ENCODE assay signal across 2 cellular contexts in genomic region chr3:139016430-139017048, GRCh38.
TF ChIP-seq lines count a peak whose summit lies in the region.

No MANE protein-coding gene starts in this region.

TF ChIP-seq in H1, 55 proteins besides CTCF, POLR2A, EP300 and RAD21:
- TF ChIP-seq TCF12 (IDR thresholded peaks at IDR 0.05; ENCODE audit: low read depth, low read length) = no peak
- no peak for TF ChIP-seq ASH2L (IDR thresholded peaks at IDR 0.05; ENCODE audit: low read length)
- 0 out of 2 replicates have a peak, but pooled peaks have one; percentile 13 for TF ChIP-seq BACH1 (IDR thresholded peaks at IDR 0.05; ENCODE audit: low read length)
- no peak for TF ChIP-seq HDAC2 (IDR thresholded peaks at IDR 0.05; ENCODE audit: borderline replicate concordance in 1 of 2, low read depth in 2 of 2, low read length in 2 of 2)
- TF ChIP-seq YY1 (IDR thresholded peaks at IDR 0.05; ENCODE audit: low read depth, low read length) = no peak
- TF ChIP-seq CBX8 (IDR thresholded peaks at IDR 0.05; ENCODE audit: borderline replicate concordance, low read depth, low read length) = no peak
- no peak for TF ChIP-seq KDM5A (IDR thresholded peaks at IDR 0.05; ENCODE audit: low read length)
- no peak for TF ChIP-seq TBP (IDR thresholded peaks at IDR 0.05; ENCODE audit: low read depth, low read length)
- no peak for TF ChIP-seq ATF2 (IDR thresholded peaks at IDR 0.05; ENCODE audit: low read length)

TF ChIP-seq in SK-N-SH treated with all-trans-retinoic acid at 6 μM for 48 hours, 23 proteins besides CTCF, POLR2A, EP300 and RAD21:
- TF ChIP-seq SNAI2 (CRISPR knock-in tag; IDR thresholded peaks at IDR 0.05) = no peak
- TF ChIP-seq GLIS3 (CRISPR knock-in tag; IDR thresholded peaks at IDR 0.05) = no peak
- no peak for TF ChIP-seq CSRNP3 (CRISPR knock-in tag; IDR thresholded peaks at IDR 0.05)
- no peak for TF ChIP-seq ZC3H10 (CRISPR knock-in tag; IDR thresholded peaks at IDR 0.05)
- TF ChIP-seq CSDC2 (CRISPR knock-in tag; IDR thresholded peaks at IDR 0.05) = no peak
